In the genomic region with DNA sequence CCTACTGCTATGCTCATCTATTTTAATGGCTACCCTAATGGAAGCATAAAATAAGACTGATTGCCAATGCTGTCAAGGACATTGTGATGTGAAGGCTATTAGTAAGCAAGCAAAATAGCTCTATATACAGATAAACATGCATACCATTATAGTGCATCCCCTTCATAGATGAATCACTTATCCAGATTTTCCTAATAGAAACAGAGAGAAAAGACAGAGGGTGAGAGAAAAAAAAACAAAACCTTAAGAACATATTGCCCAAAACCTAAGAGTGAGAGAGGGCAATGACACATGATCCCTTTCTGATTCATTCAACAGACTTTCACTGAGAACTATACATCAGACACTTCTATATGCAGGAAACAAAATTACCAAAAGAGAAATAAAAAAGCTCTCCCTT, we compare ENCODE assay signal across 17 cellular contexts.
DNase-seq lines count a peak whose midpoint lies in the region; TF ChIP-seq lines count a peak whose summit lies in the region.
"Had no signal": no experiment of that assay in that cellular context is flagged by ENCODE, and none has a peak within 500 bp of the region (broad histone marks: within the 10 kb centered on the region; RNA-seq: fewer than 3 reads in every experiment).

No MANE protein-coding gene starts in this region.

- H3K36me3 Mint-ChIP-seq in nephron progenitor cell (ENCODE audit: low read depth) = peaks cover 11% of the 10 kb centered on the region
- H3K36me3 Mint-ChIP-seq: CD4-positive, alpha-beta memory T cell had no signal

- CTCF ChIA-PET in OCI-LY7 (lab: Charles Lee; ENCODE audit: unreplicated experiment) = no interaction called here

- peaks cover 11% of the 10 kb centered on the region for H3K4me1 ChIP-seq in OCI-LY7 (ENCODE audit: insufficient read depth, low read length, poor library complexity, severe bottlenecking)
- peaks cover 13% of the 10 kb centered on the region for H3K4me1 ChIP-seq in ectodermal cell (ENCODE audit: control insufficient read depth, insufficient read depth, low read length)
- H3K4me1 ChIP-seq: A549, BE2C had no signal

- no peak overlapping the region for H3K27ac ChIP-seq in OCI-LY7 (ENCODE audit: low read depth, low read length, poor library complexity, severe bottlenecking)
- H3K27ac ChIP-seq in ectodermal cell (ENCODE audit: insufficient read depth, low read depth, low read length, poor library complexity, severe bottlenecking) = peak overlapping the region; percentile 16
- H3K27ac ChIP-seq: A549, C4-2B had no signal

- TF ChIP-seq CTCF in OCI-LY7 (conservative IDR thresholded peaks at IDR 0.05; ENCODE audit: low read length) = no peak
- no peak for TF ChIP-seq CTCF in nephron progenitor cell (IDR thresholded peaks at IDR 0.05)

- H3K4me3 Mint-ChIP-seq in nephron progenitor cell = no peak overlapping the region
- H3K4me3 Mint-ChIP-seq: CD4-positive, alpha-beta memory T cell; GM23338 had no signal

- H3K27me3 ChIP-seq in ectodermal cell (ENCODE audit: control insufficient read depth, insufficient read depth, low read length, poor library complexity, severe bottlenecking) = no peaks in the 10 kb centered on the region
- H3K27me3 ChIP-seq: BE2C had no signal

- H3K4me3 ChIP-seq in OCI-LY7 (ENCODE audit: low read depth, low read length, poor library complexity, severe bottlenecking) (no peak overlapping the region), ectodermal cell (ENCODE audit: insufficient read depth, low read depth, low read length) (no peak overlapping the region)
- H3K4me3 ChIP-seq: A549, GM23338 had no signal

- H3K79me2 ChIP-seq in OCI-LY7 (ENCODE audit: insufficient read depth, low read depth, low read length) = no peaks in the 10 kb centered on the region

- POLR2A ChIA-PET in OCI-LY7 (lab: Charles Lee) = interaction anchor here (0.6 to 1.5 kb wide), 4 partner anchors 9 to 326 kb away, joined by 3 to 6 read pairs (median 4); no protein-coding TSS in a partner anchor

- H3K9me3 ChIP-seq in OCI-LY7 (ENCODE audit: low read length) (peaks cover 4% of the 10 kb centered on the region; the same call in 1 of the 2 replicates), ectodermal cell (ENCODE audit: control insufficient read depth, low read length) (no peaks in the 10 kb centered on the region)
- H3K9me3 ChIP-seq: A549, BE2C had no signal

- H3K4me2 ChIP-seq in OCI-LY7 (ENCODE audit: low read length) = no peak overlapping the region
- H3K4me2 ChIP-seq: A549, GM23338 had no signal

- H3K36me3 ChIP-seq in OCI-LY7 (ENCODE audit: insufficient read depth, low read length) = no peaks in the 10 kb centered on the region
- no peaks in the 10 kb centered on the region for H3K36me3 ChIP-seq in ectodermal cell (ENCODE audit: control insufficient read depth, insufficient read depth, low read length)
- H3K36me3 ChIP-seq: BE2C had no signal

- H3K9me2 ChIP-seq in OCI-LY7 (ENCODE audit: insufficient read depth, low read length) = no peaks in the 10 kb centered on the region

- peaks cover 37% of the 10 kb centered on the region for H3K4me1 Mint-ChIP-seq in nephron progenitor cell

- no peaks in the 10 kb centered on the region for H3K27me3 Mint-ChIP-seq in nephron progenitor cell (ENCODE audit: low read depth, poor library complexity)
- H3K27me3 Mint-ChIP-seq: CD4-positive, alpha-beta memory T cell had no signal

- no peaks in the 10 kb centered on the region for H4K20me1 ChIP-seq in OCI-LY7 (ENCODE audit: insufficient read depth, low read length)

- DNase-seq in ELR (ENCODE audit: low read depth) (peak; percentile 17), OCI-LY7 (ENCODE audit: low spot score) (no peak), nephron progenitor cell (no peak), islet precursor cell (no peak), NCI-H510A (lab: John Stamatoyannopoulos, UW) (no peak), retina (no peak), RKO (ENCODE audit: low spot score) (no peak)
- DNase-seq: BE2C; CD4-positive, alpha-beta memory T cell; DMS79; GF-D8; H7; IMR-90 had no signal

- peak overlapping the region; percentile 9 for H3K27ac Mint-ChIP-seq in nephron progenitor cell
- H3K27ac Mint-ChIP-seq: CD4-positive, alpha-beta memory T cell; GM23338 had no signal

- intact Hi-C loops in OCI-LY7 (cut with micrococcal nuclease; ENCODE audit: unreplicated experiment) = no loop called here

- peak overlapping the region; percentile 80 for H2AFZ ChIP-seq in OCI-LY7 (ENCODE audit: low read length)
- H2AFZ ChIP-seq: GM23338 had no signal

- no TSS peak for BruUV-seq in OCI-LY7 (replicated peaks; lab: Mats Ljungman, UMichigan)

- peaks cover 19% of the 10 kb centered on the region for H3K9me3 Mint-ChIP-seq in nephron progenitor cell
- H3K9me3 Mint-ChIP-seq: GM23338 had no signal
